Comparison of ENCODE assay signal across 11 cellular contexts in genomic region chr7:130909161-130909836, GRCh38.
A peak's percentile ranks its signal among the peaks of the same experiment; 100 is the strongest.
DNase-seq lines count a peak whose midpoint lies in the region; ATAC-seq and TF ChIP-seq lines count a peak whose summit lies in the region.
"Had no signal": no experiment of that assay in that cellular context is flagged by ENCODE, and none has a peak within 500 bp of the region (broad histone marks: within the 10 kb centered on the region; RNA-seq: fewer than 3 reads in every experiment).

No MANE protein-coding gene starts in this region.

- peaks cover 79% of the 10 kb centered on the region for H3K36me3 Mint-ChIP-seq in HFFc6 (ENCODE audit: low read depth)

- H3K9me3 ChIP-seq in BLaER1 (no peaks in the 10 kb centered on the region), muscle layer of duodenum (ENCODE audit: control insufficient read depth in 1 of 2, low read length in 2 of 2) (no peaks in the 10 kb centered on the region)

- peaks cover 10% of the 10 kb centered on the region; the same call in 1 of the 2 replicates for H4K20me1 ChIP-seq in BLaER1

- peaks cover 62% of the 10 kb centered on the region for H3K4me1 ChIP-seq in BLaER1
- peaks cover 15 to 19% of the 10 kb centered on the region in 2 donors for H3K4me1 ChIP-seq in muscle layer of duodenum (ENCODE audit: control insufficient read depth in 1 of 2, insufficient read depth in 2 of 2, low read length in 2 of 2)

- ATAC-seq in HG02885 (IDR thresholded peaks at IDR 0.05; ENCODE audit: poor library complexity, unreplicated experiment) = no peak
- ATAC-seq in HG02884 (IDR thresholded peaks at IDR 0.05; ENCODE audit: unreplicated experiment) = no peak
- ATAC-seq in HG02763 (IDR thresholded peaks at IDR 0.05; ENCODE audit: unreplicated experiment) = no peak

- H3K36me3 ChIP-seq in BLaER1 (0 out of 2 replicates have a peak, but pooled peaks cover 5% of the 10 kb centered on the region), muscle layer of duodenum (ENCODE audit: control insufficient read depth in 1 of 2, insufficient read depth in 2 of 2, low read length in 2 of 2) (peaks cover 3 to 28% of the 10 kb centered on the region in 2 donors)

- H3K27me3 Mint-ChIP-seq in HFFc6 (ENCODE audit: insufficient read depth) = peaks cover 49% of the 10 kb centered on the region

- peaks cover 38% of the 10 kb centered on the region for H3K9me3 Mint-ChIP-seq in HFFc6

- H3K9ac ChIP-seq in BLaER1 = no peak overlapping the region

- 0 out of 2 replicates have a peak overlapping the region, but pooled peaks have one; percentile 15 for H3K27ac ChIP-seq in BLaER1
- H3K27ac ChIP-seq in muscle layer of duodenum (ENCODE audit: low read length) = peak overlapping the region; percentile 97

- H3K27me3 ChIP-seq in BLaER1 (no peaks in the 10 kb centered on the region), muscle layer of duodenum (ENCODE audit: low read depth, low read length) (no peaks in the 10 kb centered on the region)

- peak overlapping the region; percentile 97 for H3K4me2 ChIP-seq in BLaER1

- H3K27ac Mint-ChIP-seq in HFFc6 = peak overlapping the region; percentile 94

- TF ChIP-seq CTCF in HFFc6 (IDR thresholded peaks at IDR 0.05) = no peak

- peak overlapping the region; percentile 99 for H3K4me3 Mint-ChIP-seq in HFFc6

- no peak for DNase-seq in HFFc6
- DNase-seq in astrocyte of the hippocampus (ENCODE audit: low read depth, low spot score) = peak; percentile 40
- no peak for DNase-seq in NCI-H524 (lab: John Stamatoyannopoulos, UW)
- DNase-seq: activated gamma-delta T cell, RPMI8226 had no signal

- H3K4me3 ChIP-seq in BLaER1 (no peak overlapping the region), muscle layer of duodenum (ENCODE audit: low read depth in 1 of 2, low read length in 2 of 2) (peak overlapping the region in 1 of 2 donors; percentile 79)
- H3K4me3 ChIP-seq: skin epidermis had no signal

- peaks cover 67% of the 10 kb centered on the region for H3K4me1 Mint-ChIP-seq in HFFc6 (ENCODE audit: low read depth)
